In genomic region chr1:149769216-149769615, GRCh38 we compare ENCODE assay signal across 1 cellular context. TPM values are rescaled to one million over a fixed set of nuclear protein-coding genes. Genes with fewer than 3 reads are reported as not detected.
"Had no signal": no experiment of that assay in that cellular context is flagged by ENCODE, and none has a peak within 500 bp of the region (broad histone marks: within the 10 kb centered on the region; RNA-seq: fewer than 3 reads in every experiment).

No MANE protein-coding gene starts in this region.

RNA-seq across cellular contexts. Expression of gene FCGR1A, which starts 13.3 kb away (rescaled TPM):
- total RNA-seq: suprapubic skin had no signal
